ENCODE assay signal across 1 cellular context in the genomic region with DNA sequence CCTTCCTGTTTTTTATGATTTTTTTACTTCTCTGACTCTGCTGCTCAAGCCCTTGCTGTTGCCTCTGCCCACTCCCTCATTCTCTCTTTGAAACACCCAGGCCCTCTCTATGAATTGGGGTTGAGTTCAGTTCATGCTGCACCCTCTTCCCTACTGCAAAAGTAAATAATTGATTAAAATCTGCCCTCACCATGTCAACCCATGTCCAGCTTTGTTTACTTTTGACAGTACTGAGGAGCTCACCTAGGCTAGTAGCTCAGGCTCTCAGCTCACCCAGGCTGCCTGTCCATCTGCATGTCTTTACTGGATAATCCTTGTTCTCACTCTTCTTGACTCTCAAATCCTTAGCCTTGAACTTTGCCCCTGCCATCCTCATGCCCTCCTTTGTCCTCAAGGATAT.
TF ChIP-seq lines count a peak whose summit lies in the region.

No MANE protein-coding gene starts in this region.

TF ChIP-seq in HepG2, 621 proteins besides CTCF, POLR2A, EP300 and RAD21 (continued from another document):
- TF ChIP-seq, protein P1, sequence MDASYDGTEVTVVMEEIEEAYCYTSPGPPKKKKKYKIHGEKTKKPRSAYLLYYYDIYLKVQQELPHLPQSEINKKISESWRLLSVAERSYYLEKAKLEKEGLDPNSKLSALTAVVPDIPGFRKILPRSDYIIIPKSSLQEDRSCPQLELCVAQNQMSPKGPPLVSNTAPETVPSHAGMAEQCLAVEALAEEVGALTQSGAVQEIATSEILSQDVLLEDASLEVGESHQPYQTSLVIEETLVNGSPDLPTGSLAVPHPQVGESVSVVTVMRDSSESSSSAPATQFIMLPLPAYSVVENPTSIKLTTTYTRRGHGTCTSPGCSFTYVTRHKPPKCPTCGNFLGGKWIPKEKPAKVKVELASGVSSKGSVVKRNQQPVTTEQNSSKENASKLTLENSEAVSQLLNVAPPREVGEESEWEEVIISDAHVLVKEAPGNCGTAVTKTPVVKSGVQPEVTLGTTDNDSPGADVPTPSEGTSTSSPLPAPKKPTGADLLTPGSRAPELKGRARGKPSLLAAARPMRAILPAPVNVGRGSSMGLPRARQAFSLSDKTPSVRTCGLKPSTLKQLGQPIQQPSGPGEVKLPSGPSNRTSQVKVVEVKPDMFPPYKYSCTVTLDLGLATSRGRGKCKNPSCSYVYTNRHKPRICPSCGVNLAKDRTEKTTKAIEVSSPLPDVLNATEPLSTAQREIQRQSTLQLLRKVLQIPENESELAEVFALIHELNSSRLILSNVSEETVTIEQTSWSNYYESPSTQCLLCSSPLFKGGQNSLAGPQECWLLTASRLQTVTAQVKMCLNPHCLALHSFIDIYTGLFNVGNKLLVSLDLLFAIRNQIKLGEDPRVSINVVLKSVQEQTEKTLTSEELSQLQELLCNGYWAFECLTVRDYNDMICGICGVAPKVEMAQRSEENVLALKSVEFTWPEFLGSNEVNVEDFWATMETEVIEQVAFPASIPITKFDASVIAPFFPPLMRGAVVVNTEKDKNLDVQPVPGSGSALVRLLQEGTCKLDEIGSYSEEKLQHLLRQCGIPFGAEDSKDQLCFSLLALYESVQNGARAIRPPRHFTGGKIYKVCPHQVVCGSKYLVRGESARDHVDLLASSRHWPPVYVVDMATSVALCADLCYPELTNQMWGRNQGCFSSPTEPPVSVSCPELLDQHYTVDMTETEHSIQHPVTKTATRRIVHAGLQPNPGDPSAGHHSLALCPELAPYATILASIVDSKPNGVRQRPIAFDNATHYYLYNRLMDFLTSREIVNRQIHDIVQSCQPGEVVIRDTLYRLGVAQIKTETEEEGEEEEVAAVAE (CRISPR knock-in tag; IDR thresholded peaks at IDR 0.05; ENCODE audit: borderline replicate concordance), result no peak
